ENCODE assay signal across 26 cellular contexts in the genomic region with DNA sequence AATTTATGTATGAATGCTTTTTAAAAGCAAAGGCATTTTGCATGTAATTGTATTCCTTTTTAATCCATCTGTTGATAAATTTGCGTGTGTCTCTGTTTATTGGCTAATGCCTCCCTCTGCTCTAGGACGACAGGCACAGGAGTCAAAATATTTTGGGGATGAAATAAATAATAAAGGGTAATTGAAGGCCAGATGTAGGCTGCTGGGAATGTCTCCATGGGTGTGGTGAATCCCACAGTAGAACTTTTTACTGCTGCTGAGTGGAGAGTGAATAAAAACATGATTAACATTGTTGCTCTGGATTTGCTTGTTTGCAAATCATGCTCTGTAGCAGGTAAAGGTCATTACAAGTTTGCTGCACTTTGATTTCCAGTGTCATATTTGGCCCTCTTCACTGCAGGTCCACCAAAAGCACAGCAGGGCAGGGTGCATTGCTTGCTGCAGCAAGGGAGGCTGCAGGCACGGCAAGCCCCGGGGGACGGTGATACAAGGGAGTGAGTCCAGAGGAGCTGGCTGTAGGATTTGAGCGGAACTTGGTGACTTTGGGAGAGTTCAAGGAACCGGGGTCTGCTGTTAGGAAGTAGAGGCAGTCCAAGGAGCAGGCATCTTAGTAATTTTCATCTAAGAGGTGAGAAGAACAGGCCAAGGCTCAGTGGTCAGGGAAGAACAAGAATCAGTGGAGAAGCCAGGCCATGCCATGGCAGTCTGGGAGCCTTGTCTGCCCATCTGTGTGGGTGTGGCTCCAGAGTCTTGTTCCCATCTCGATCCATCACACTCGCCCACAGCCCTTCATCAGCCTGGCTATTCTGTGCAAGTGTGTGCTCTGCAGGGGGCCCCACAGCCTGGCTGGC.
"Had no signal": no experiment of that assay in that cellular context is flagged by ENCODE, and none has a peak within 500 bp of the region (broad histone marks: within the 10 kb centered on the region; RNA-seq: fewer than 3 reads in every experiment).

No MANE protein-coding gene starts in this region.

- H3K9me3 ChIP-seq: esophagus muscularis mucosa, gastrocnemius medialis, mucosa of descending colon, testis had no signal

- H3K4me3 ChIP-seq: cardiac muscle cell, esophagus muscularis mucosa, gastrocnemius medialis, mucosa of descending colon, testis had no signal

- H3K27me3 Mint-ChIP-seq: activated CD8-positive, alpha-beta memory T cell treated with anti-CD3 and anti-CD28 coated beads, Interleukin-2, amount 10 ng/mL, durations not matched to agents 7 days and 5 days had no signal

- H3K27me3 ChIP-seq: cardiac muscle cell, gastrocnemius medialis, testis had no signal

- H3K4me1 ChIP-seq: esophagus muscularis mucosa, gastrocnemius medialis, testis had no signal

- H3K9me3 Mint-ChIP-seq: activated naive CD8-positive, alpha-beta T cell treated with anti-CD3 and anti-CD28 coated beads, Interleukin-2, amount 50 U/mL, for 24 hours; activated T-helper 1 cell treated with anti-CD3 and anti-CD28 coated beads, Interleukin-12 subunit alpha, Interleukin-12 subunit beta, Interleukin-2, Interleukin-4 antibody, amounts not matched to agents 30 ng/mL and 10 ng/mL and 1 ng/mL, durations not matched to agents 14 hours and 24 hours and 36 hours; dendritic cell treated with granulocyte-macrophage colony-stimulating factor and Interleukin-4, amounts not matched to agents 40 ng/mL and 50 ng/mL, for 4 days; memory B cell; neural crest cell had no signal

- DNase-seq: activated CD4-positive, alpha-beta T cell treated with anti-CD3 and anti-CD28 coated beads for 4 hours; activated CD4-positive, alpha-beta T cell treated with anti-CD3 and anti-CD28 coated beads, Interleukin-2, amount 50 U/mL, for 48 hours; activated CD4-positive, CD25-positive, alpha-beta regulatory T cell; activated gamma-delta T cell; activated naive CD4-positive, alpha-beta T cell treated with anti-CD3 and anti-CD28 coated beads, Interleukin-2, amount 50 U/mL, for 16 hours; activated naive CD8-positive, alpha-beta T cell treated with anti-CD3 and anti-CD28 coated beads, Interleukin-2, amount 50 U/mL, for 24 hours; effector memory CD4-positive, alpha-beta T cell; gastrocnemius medialis; hypothalamus; mucosa of descending colon; occipital lobe; retina; stimulated activated CD4-positive, alpha-beta T cell treated with anti-CD3 and anti-CD28 coated beads, Interleukin-2, amount 100 ng/mL, for 48 hours; stimulated activated naive CD4-positive, alpha-beta T cell; SW 1271; T-helper 17 cell; testis; trophoblast cell had no signal

- H3K36me3 ChIP-seq: cardiac muscle cell, esophagus muscularis mucosa, gastrocnemius medialis had no signal

- H3K4me1 Mint-ChIP-seq: activated CD8-positive, alpha-beta memory T cell treated with anti-CD3 and anti-CD28 coated beads, Interleukin-2, amount 10 ng/mL, durations not matched to agents 7 days and 5 days; activated naive CD8-positive, alpha-beta T cell treated with anti-CD3 and anti-CD28 coated beads, Interleukin-2, amount 50 U/mL, for 24 hours; memory B cell; T-helper 17 cell had no signal

- H3K36me3 Mint-ChIP-seq: activated CD8-positive, alpha-beta memory T cell treated with anti-CD3 and anti-CD28 coated beads, Interleukin-2, amount 10 ng/mL, durations not matched to agents 7 days and 5 days; memory B cell had no signal

- H3K4me3 Mint-ChIP-seq: activated CD8-positive, alpha-beta memory T cell treated with anti-CD3 and anti-CD28 coated beads, Interleukin-2, amount 10 ng/mL, durations not matched to agents 7 days and 5 days; activated naive CD8-positive, alpha-beta T cell treated with anti-CD3 and anti-CD28 coated beads, Interleukin-2, amount 50 U/mL, for 24 hours; activated T-helper 1 cell treated with anti-CD3 and anti-CD28 coated beads, Interleukin-12 subunit alpha, Interleukin-12 subunit beta, Interleukin-2, Interleukin-4 antibody, amounts not matched to agents 30 ng/mL and 10 ng/mL and 1 ng/mL, durations not matched to agents 14 hours and 24 hours and 36 hours; dendritic cell treated with granulocyte-macrophage colony-stimulating factor and Interleukin-4, amounts not matched to agents 40 ng/mL and 50 ng/mL, for 4 days; memory B cell; neural crest cell; T-helper 17 cell had no signal

- H3K27ac ChIP-seq: cardiac muscle cell, esophagus muscularis mucosa, gastrocnemius medialis, testis had no signal

- H3K27ac Mint-ChIP-seq: activated CD8-positive, alpha-beta memory T cell treated with anti-CD3 and anti-CD28 coated beads, Interleukin-2, amount 10 ng/mL, durations not matched to agents 7 days and 5 days; activated naive CD8-positive, alpha-beta T cell treated with anti-CD3 and anti-CD28 coated beads, Interleukin-2, amount 50 U/mL, for 24 hours; activated T-helper 1 cell treated with anti-CD3 and anti-CD28 coated beads, Interleukin-12 subunit alpha, Interleukin-12 subunit beta, Interleukin-2, Interleukin-4 antibody, amounts not matched to agents 30 ng/mL and 10 ng/mL and 1 ng/mL, durations not matched to agents 14 hours and 24 hours and 36 hours; dendritic cell treated with granulocyte-macrophage colony-stimulating factor and Interleukin-4, amounts not matched to agents 40 ng/mL and 50 ng/mL, for 4 days; memory B cell; progenitor cell of endocrine pancreas; T-helper 17 cell had no signal
